In genomic region chr6:112087136-112087908, GRCh38 we compare ENCODE assay signal across 8 cellular contexts. TPM values are rescaled to one million over a fixed set of nuclear protein-coding genes. Genes with fewer than 3 reads are reported as not detected.
DNase-seq lines count a peak whose midpoint lies in the region; ATAC-seq and TF ChIP-seq lines count a peak whose summit lies in the region.

Gene FAM229B (plus strand): TSS chr6:112087591. CDS start chr6:112099284, 11,693 bp downstream.
A gene with protein sequence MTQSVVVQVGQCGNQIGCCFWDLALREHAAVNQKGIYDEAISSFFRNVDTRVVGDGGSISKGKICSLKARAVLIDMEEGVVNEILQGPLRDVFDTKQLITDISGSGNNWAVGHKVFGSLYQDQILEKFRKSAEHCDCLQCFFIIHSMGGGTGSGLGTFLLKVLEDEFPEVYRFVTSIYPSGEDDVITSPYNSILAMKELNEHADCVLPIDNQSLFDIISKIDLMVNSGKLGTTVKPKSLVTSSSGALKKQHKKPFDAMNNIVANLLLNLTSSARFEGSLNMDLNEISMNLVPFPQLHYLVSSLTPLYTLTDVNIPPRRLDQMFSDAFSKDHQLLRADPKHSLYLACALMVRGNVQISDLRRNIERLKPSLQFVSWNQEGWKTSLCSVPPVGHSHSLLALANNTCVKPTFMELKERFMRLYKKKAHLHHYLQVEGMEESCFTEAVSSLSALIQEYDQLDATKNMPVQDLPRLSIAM (minus strand): TSS chr6:112087482. CDS start chr6:112087434, 48 bp downstream.

- no peaks in the 10 kb centered on the region for H3K9me3 ChIP-seq in right lobe of liver

- H3K27ac Mint-ChIP-seq in CD14-positive monocyte = no peak within 1 kb of the TSS

- H3K4me3 Mint-ChIP-seq in CD14-positive monocyte = no peak within 1 kb of the TSS

- peaks cover 0 to 18% (median 9%) of the 10 kb centered on the region in 4 donors for H3K4me1 ChIP-seq in right lobe of liver

- H3K9me3 Mint-ChIP-seq in CD14-positive monocyte = no peaks in the 10 kb centered on the region

- intact Hi-C loops in CD14-positive monocyte (cut with micrococcal nuclease) (loop anchor here (5.0 to 10.0 kb wide), 2 partner anchors 75 to 77 kb away; no protein-coding TSS in a partner anchor), right lobe of liver (cut with DNase I) (loop anchor here in 1 of 2 donors (5.0 kb wide), 1 partner anchor 75 kb away; no protein-coding TSS in a partner anchor)

- no peaks in the 10 kb centered on the region for H3K36me3 Mint-ChIP-seq in CD14-positive monocyte

- H3K27ac ChIP-seq in right lobe of liver = peak within 1 kb of the TSS; percentile 61 to 87 (median 71)

- TF ChIP-seq CTCF in CD14-positive monocyte (IDR thresholded peaks at IDR 0.05) (no peak), right lobe of liver (IDR thresholded peaks at IDR 0.05) (no peak)

- H3K36me3 ChIP-seq in right lobe of liver = peaks cover 0 to 5% (median 0%) of the 10 kb centered on the region in 4 donors

- peak; percentile 95 for ATAC-seq in GM19351 (IDR thresholded peaks at IDR 0.05; ENCODE audit: unreplicated experiment)
- peak; percentile 97 for ATAC-seq in HG03520 (IDR thresholded peaks at IDR 0.05; ENCODE audit: unreplicated experiment)
- ATAC-seq in right lobe of liver = peak; percentile 96 to 99 (median 98)

- DNase-seq in CD14-positive monocyte (ENCODE audit: low spot score) (peak; percentile 91), NCI-H69 (lab: John Stamatoyannopoulos, UW) (peak; percentile 96), ecto neural progenitor cell (ENCODE audit: low spot score) (peak; percentile 93), right lobe of liver (peak; percentile 92 to 95 (median 95))
- peak; percentile 69 to 90 for DNase-seq in activated CD4-positive, alpha-beta T cell treated with anti-CD3 and anti-CD28 coated beads, Interleukin-2, amount 50 U/mL, for 24 hours (ENCODE audit: low read depth in 1 of 2, low spot score in 1 of 2)
- peak; percentile 79 to 91 for DNase-seq in stimulated activated CD4-positive, alpha-beta T cell treated with anti-CD3 and anti-CD28 coated beads, Interleukin-4, amount 100 ng/mL, for 4 hours

- WGBS in right lobe of liver (ENCODE audit: insufficient coverage, low coverage, low lambda C conversion rate, missing lambda C conversion rate) = 0% methylated on average over 28 of the region's 60 CpGs

- peaks cover 4% of the 10 kb centered on the region for H3K4me1 Mint-ChIP-seq in CD14-positive monocyte

- H3K27me3 ChIP-seq in right lobe of liver = no peaks in the 10 kb centered on the region

- TF ChIP-seq POLR2A in right lobe of liver (IDR thresholded peaks at IDR 0.05) = peak; percentile 80

- peak within 1 kb of the TSS; percentile 69 to 93 (median 82) for H3K4me3 ChIP-seq in right lobe of liver

- H3K27me3 Mint-ChIP-seq in CD14-positive monocyte (ENCODE audit: low read depth in 3 of 3) = peaks cover 0 to 4% (median 3%) of the 10 kb centered on the region in 3 donors

RNA-seq across cellular contexts. Expression of gene FAM229B, which starts in this region (rescaled TPM):
- polyA plus RNA-seq in CD14-positive monocyte = under 1 TPM in 1 of 2 donors, not detected in 1; 0.64 TPM
- total RNA-seq in right lobe of liver = 10 to 100 TPM in 2 of 6 experiments, 1 to 10 TPM in 4; 6.3 to 13.9 (median 9.1) TPM

RNA-seq across cellular contexts. Expression of the second gene that starts in this region (rescaled TPM):
- polyA plus RNA-seq in CD14-positive monocyte = 1 to 10 TPM; 2.1 to 2.7 TPM
- 10 to 100 TPM; 16.2 to 38.0 (median 27.7) TPM for total RNA-seq in right lobe of liver

Comparison
In these comparisons a context has a peak if more than half of its experiments do, and no peak if none do; other contexts are left out.
1. Peak in every context shown above with its lines: DNase-seq, ATAC-seq, H3K4me3 ChIP-seq and H3K27ac ChIP-seq.